19 cellular contexts compared by ENCODE assay signal in genomic region chr4:70660106-70660505, GRCh38.
A peak's percentile ranks its signal among the peaks of the same experiment; 100 is the strongest.
DNase-seq lines count a peak whose midpoint lies in the region; ATAC-seq and TF ChIP-seq lines count a peak whose summit lies in the region.
"Had no signal": no experiment of that assay in that cellular context is flagged by ENCODE, and none has a peak within 500 bp of the region (broad histone marks: within the 10 kb centered on the region; RNA-seq: fewer than 3 reads in every experiment).

No MANE protein-coding gene starts in this region.

- H3K4me1 ChIP-seq in MM.1S (ENCODE audit: low read length): peaks cover 26% of the 10 kb centered on the region
- H3K4me1 ChIP-seq: BE2C had no signal

- peak overlapping the region; percentile 73; the same call in 1 of the 2 replicates for H3K27ac ChIP-seq in MM.1S (ENCODE audit: low read length)
- H3K27ac ChIP-seq: GM23248 had no signal

- no peaks in the 10 kb centered on the region for H3K9me3 ChIP-seq in MM.1S (replicated peaks; ENCODE audit: insufficient read depth, low read length)
- H3K9me3 ChIP-seq: BE2C, MG63 had no signal

- peak overlapping the region; percentile 53 for H3K4me3 Mint-ChIP-seq in stimulated activated memory B cell treated with anti-CD40 and anti-IgM and Interleukin-4, amounts not matched to agents 10 μg/mL and 1 μg/mL and 100 μg/mL, for 72 hours
- H3K4me3 Mint-ChIP-seq: CD4-positive, alpha-beta T cell had no signal

- H3K9me3 Mint-ChIP-seq in stimulated activated memory B cell treated with anti-CD40 and anti-IgM and Interleukin-4, amounts not matched to agents 10 μg/mL and 1 μg/mL and 100 μg/mL, for 72 hours: no peaks in the 10 kb centered on the region
- H3K9me3 Mint-ChIP-seq: CD4-positive, alpha-beta T cell had no signal

- peak overlapping the region; percentile 77 for H3K4me2 ChIP-seq in MM.1S (ENCODE audit: low read depth, low read length)

- no peak overlapping the region for H2AFZ ChIP-seq in MM.1S (ENCODE audit: low read length)
- H2AFZ ChIP-seq: GM23248 had no signal

- peak overlapping the region; percentile 32 for H3K27ac Mint-ChIP-seq in stimulated activated memory B cell treated with anti-CD40 and anti-IgM and Interleukin-4, amounts not matched to agents 10 μg/mL and 1 μg/mL and 100 μg/mL, for 72 hours
- H3K27ac Mint-ChIP-seq: CD4-positive, alpha-beta T cell had no signal

- H3F3A ChIP-seq in MM.1S (ENCODE audit: insufficient read depth, low read length): peaks cover 91% of the 10 kb centered on the region

- peaks cover 10% of the 10 kb centered on the region; the same call in 1 of the 2 replicates for H4K20me1 ChIP-seq in MM.1S (ENCODE audit: insufficient read depth, low read length)

- TF ChIP-seq CTCF in GM12865 (IDR thresholded peaks at IDR 0.05; ENCODE audit: insufficient read depth, low read depth, low read length, missing control alignments): no peak
- no peak for TF ChIP-seq CTCF in MM.1S (IDR thresholded peaks at IDR 0.05; ENCODE audit: low read length)

- no peak for DNase-seq in GM12865 (ENCODE audit: low read depth)
- DNase-seq in MM.1S: no peak
- peak; percentile 64 for DNase-seq in SKM-1 treated with dmso at 0.1 percent for 144 hours (lab: John Stamatoyannopoulos, UW; ENCODE audit: unreplicated experiment)
- no peak for DNase-seq in NCI-H2171 (lab: John Stamatoyannopoulos, UW)
- DNase-seq in NCI-H748 (lab: John Stamatoyannopoulos, UW; ENCODE audit: unreplicated experiment): no peak
- DNase-seq: BE2C; CD4-positive, alpha-beta T cell; GM23248; HCEC 1CT; MG63; NCI-H1105 treated with DMSO at 0.1 percent for 48 hours; NCI-H187; NCI-H446 treated with DMSO at 0.1 percent for 48 hours; NCI-H748 treated with DMSO at 0.1 percent for 48 hours; SHP77; T-helper 1 cell; T1000 had no signal

- peaks cover 40% of the 10 kb centered on the region for H3K36me3 Mint-ChIP-seq in stimulated activated memory B cell treated with anti-CD40 and anti-IgM and Interleukin-4, amounts not matched to agents 10 μg/mL and 1 μg/mL and 100 μg/mL, for 72 hours

- no peak for ATAC-seq in stimulated activated memory B cell treated with anti-CD40 and anti-IgM and Interleukin-4, amounts not matched to agents 10 μg/mL and 1 μg/mL and 100 μg/mL, for 72 hours
- no peak for ATAC-seq in HG03097 (IDR thresholded peaks at IDR 0.05; ENCODE audit: low FRiP score, unreplicated experiment)

- H3K9ac ChIP-seq in MM.1S (ENCODE audit: low read length): no peak overlapping the region; the same call in 1 of the 2 replicates
- H3K9ac ChIP-seq: GM23248 had no signal

- peaks cover 69% of the 10 kb centered on the region for H3K36me3 ChIP-seq in MM.1S (replicated peaks; ENCODE audit: insufficient read depth, low read length)
- H3K36me3 ChIP-seq: BE2C, MG63 had no signal

- no peaks in the 10 kb centered on the region for H3K27me3 Mint-ChIP-seq in stimulated activated memory B cell treated with anti-CD40 and anti-IgM and Interleukin-4, amounts not matched to agents 10 μg/mL and 1 μg/mL and 100 μg/mL, for 72 hours
- H3K27me3 Mint-ChIP-seq: CD4-positive, alpha-beta T cell had no signal

- H3K4me1 Mint-ChIP-seq in stimulated activated memory B cell treated with anti-CD40 and anti-IgM and Interleukin-4, amounts not matched to agents 10 μg/mL and 1 μg/mL and 100 μg/mL, for 72 hours: peaks cover 39% of the 10 kb centered on the region

- H3K27me3 ChIP-seq in MM.1S (replicated peaks; ENCODE audit: insufficient read depth, low read length): no peaks in the 10 kb centered on the region
- H3K27me3 ChIP-seq: MG63 had no signal

- H3K79me2 ChIP-seq in MM.1S (ENCODE audit: low read length): peaks cover 100% of the 10 kb centered on the region

- peak overlapping the region; percentile 69 for H3K4me3 ChIP-seq in GM12865 (ENCODE audit: low read depth, low read length)
- peak overlapping the region; percentile 34; the same call in 1 of the 2 replicates for H3K4me3 ChIP-seq in MM.1S (ENCODE audit: low read length)
- H3K4me3 ChIP-seq: GM23248, MG63 had no signal

- H3K9me2 ChIP-seq in MM.1S (replicated peaks; ENCODE audit: insufficient read depth, low read length): no peaks in the 10 kb centered on the region
